ENCODE assay signal across 15 cellular contexts in the genomic region with DNA sequence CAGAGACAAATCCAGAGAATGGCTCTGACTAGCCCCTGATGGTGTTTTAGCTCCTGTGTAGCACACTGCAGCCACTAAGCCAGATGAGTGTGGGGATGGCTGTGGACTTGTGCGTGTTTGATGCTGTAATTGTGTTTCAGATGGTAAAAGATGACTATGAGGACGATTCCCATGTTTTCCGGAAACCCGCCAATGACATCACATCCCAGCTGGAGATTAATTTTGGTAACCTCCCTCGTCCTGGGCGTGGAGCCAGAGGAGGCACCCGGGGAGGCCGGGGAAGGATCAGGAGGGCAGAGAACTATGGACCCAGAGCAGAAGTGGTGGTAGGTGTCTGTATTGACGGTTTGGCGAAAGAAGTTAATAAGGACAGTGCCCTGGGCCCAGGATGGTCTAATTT. TPM values are rescaled to one million over a fixed set of nuclear protein-coding genes. Genes with fewer than 3 reads are reported as not detected.
DNase-seq lines count a peak whose midpoint lies in the region; ATAC-seq, FAIRE-seq and TF ChIP-seq lines count a peak whose summit lies in the region.
"Had no signal": no experiment of that assay in that cellular context is flagged by ENCODE, and none has a peak within 500 bp of the region (broad histone marks: within the 10 kb centered on the region; RNA-seq: fewer than 3 reads in every experiment).

No MANE protein-coding gene starts in this region.

- H3K9ac ChIP-seq in adipocyte (ENCODE audit: low read length) (peak overlapping the region; percentile 74), kidney (ENCODE audit: low read length in 2 of 2) (no peak overlapping the region)

- no peak for ATAC-seq in HG03039 (IDR thresholded peaks at IDR 0.05; ENCODE audit: unreplicated experiment)
- ATAC-seq: activated CD4-positive, alpha-beta T cell treated with anti-CD3 and anti-CD28 coated beads for 36 hours; stimulated activated naive CD8-positive, alpha-beta T cell treated with anti-CD3 and anti-CD28 coated beads, Interleukin-15, Interleukin-2, amounts not matched to agents 100 U/mL and 50 U/mL, for 24 hours had no signal

- no peak for FAIRE-seq in kidney (lab: Jason Lieb, UNC)

- H3K4me3 ChIP-seq in adipocyte (ENCODE audit: low read length) (no peak overlapping the region), dorsolateral prefrontal cortex (peak overlapping the region in 1 of 59 donors; percentile 4), kidney (ENCODE audit: low read length in 2 of 2) (no peak overlapping the region)

- no peaks in the 10 kb centered on the region for H3K9me3 ChIP-seq in adipocyte (ENCODE audit: control insufficient read depth, low read length)
- no peaks in the 10 kb centered on the region for H3K9me3 ChIP-seq in kidney (ENCODE audit: control insufficient read depth in 1 of 2, low read length in 2 of 2)

- H3K36me3 ChIP-seq in adipocyte (ENCODE audit: control insufficient read depth, insufficient read depth, low read length, severe bottlenecking) = peaks cover 59% of the 10 kb centered on the region
- peaks cover 27 to 50% of the 10 kb centered on the region in 2 donors for H3K36me3 ChIP-seq in kidney (ENCODE audit: control insufficient read depth in 1 of 2, insufficient read depth in 2 of 2, low read length in 2 of 2)

- TF ChIP-seq CTCF in dorsolateral prefrontal cortex (IDR thresholded peaks at IDR 0.05 in 54 of 56, conservative IDR thresholded peaks at IDR 0.05 in 2 of 56; ENCODE audit: low read depth in 1 of 56, partially characterized antibody in 56 of 56) (no peak), kidney (IDR thresholded peaks at IDR 0.05; ENCODE audit: borderline replicate concordance, extremely low read depth, insufficient read depth) (no peak)

- DNase-seq in adipocyte (ENCODE audit: low read depth) = no peak
- DNase-seq in dorsolateral prefrontal cortex = peak in 1 of 10 donors; percentile 31
- DNase-seq in kidney = no peak
- peak; percentile 40 for DNase-seq in stromal cell of bone marrow (ENCODE audit: low read depth)
- DNase-seq in NCI-H1417 treated with DMSO at 0.1 percent for 48 hours (lab: John Stamatoyannopoulos, UW) = no peak
- DNase-seq in SHP77 treated with DMSO at 0.1 percent for 48 hours (lab: John Stamatoyannopoulos, UW) = no peak
- DNase-seq in GF-D8 (lab: John Stamatoyannopoulos, UW) = no peak
- DNase-seq: activated CD4-positive, alpha-beta T cell treated with anti-CD3 and anti-CD28 coated beads for 36 hours; activated CD8-positive, alpha-beta memory T cell treated with anti-CD3 and anti-CD28 coated beads, Interleukin-2, amount 50 U/mL, for 4 hours; activated gamma-delta T cell treated with Interleukin-2 at 50 U/mL for 16 hours; DMS 273 treated with DMSO at 0.1 percent for 48 hours; kidney glomerular epithelial cell; stimulated activated CD4-positive, alpha-beta T cell treated with anti-CD3 and anti-CD28 coated beads, Interleukin-12 subunit alpha, Interleukin-12 subunit beta, amount 100 ng/mL, for 4 hours; stimulated activated naive CD8-positive, alpha-beta T cell treated with anti-CD3 and anti-CD28 coated beads, Interleukin-15, Interleukin-2, amounts not matched to agents 100 U/mL and 50 U/mL, for 24 hours had no signal

- H3K27me3 ChIP-seq in adipocyte (replicated peaks; ENCODE audit: control insufficient read depth, insufficient read depth, low read length) = no peaks in the 10 kb centered on the region
- H3K27me3 ChIP-seq in dorsolateral prefrontal cortex = no peaks in the 10 kb centered on the region

- H3K4me1 ChIP-seq in adipocyte (ENCODE audit: control insufficient read depth, insufficient read depth, low read length) (peaks cover 35% of the 10 kb centered on the region), kidney (ENCODE audit: control insufficient read depth in 1 of 2, insufficient read depth in 1 of 2, low read depth in 1 of 2, low read length in 2 of 2) (peaks cover 10 to 20% of the 10 kb centered on the region in 2 donors)

- H3K27ac ChIP-seq in dorsolateral prefrontal cortex (peak overlapping the region in 58 of 59 donors; percentile 4 to 87 (median 66)), kidney (ENCODE audit: low read depth in 2 of 2, low read length in 2 of 2) (peak overlapping the region; percentile 33 to 49)

- intact Hi-C loops in dorsolateral prefrontal cortex (cut with DNase I) = loop anchor here in 1 of 2 donors (5.0 kb wide), 1 partner anchor 36 kb away; the partner anchor contains the start of gene HABP4
- intact Hi-C loops in kidney (cut with DNase I) = no loop called here

RNA-seq across cellular contexts. Expression of gene HABP4, which starts 38.0 kb away (rescaled TPM):
- total RNA-seq in dorsolateral prefrontal cortex (100 to 1,000 TPM in 42 of 120 experiments, 10 to 100 TPM in 78; 55.7 to 140 (median 94.3) TPM), kidney (20.9 TPM)
- polyA plus RNA-seq in kidney (ENCODE audit: insufficient read depth, low read depth, low replicate concordance) = 37.5 TPM
